In the genomic region with DNA sequence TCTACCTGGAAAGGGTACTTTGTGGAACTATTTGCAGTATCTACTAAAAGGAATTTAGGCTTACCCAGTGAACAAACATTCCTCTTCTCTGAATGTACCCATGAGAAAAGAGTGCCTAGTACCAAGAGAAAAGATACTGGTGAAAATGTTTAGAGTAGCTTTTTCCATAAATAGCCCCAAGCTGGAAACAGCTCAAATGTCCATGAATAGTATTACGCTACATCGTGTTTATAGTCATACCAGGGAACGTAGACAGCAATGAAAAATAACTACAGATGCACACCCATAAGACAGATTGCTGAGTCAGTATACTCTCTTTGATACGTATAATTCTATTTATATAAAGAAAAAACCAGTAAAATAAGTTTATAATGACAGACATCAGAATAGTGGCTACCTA, we compare ENCODE assay signal across 19 cellular contexts.
A peak's percentile ranks its signal among the peaks of the same experiment; 100 is the strongest.
DNase-seq lines count a peak whose midpoint lies in the region; ATAC-seq and TF ChIP-seq lines count a peak whose summit lies in the region.
"Had no signal": no experiment of that assay in that cellular context is flagged by ENCODE, and none has a peak within 500 bp of the region (broad histone marks: within the 10 kb centered on the region; RNA-seq: fewer than 3 reads in every experiment).

No MANE protein-coding gene starts in this region.

- H3K4me1 ChIP-seq in lower lobe of right lung (no peaks in the 10 kb centered on the region), upper lobe of right lung (no peaks in the 10 kb centered on the region)
- H3K4me1 ChIP-seq: uterus had no signal

- intact Hi-C loops in lower lobe of right lung (cut with DNase I), result no loop called here
- intact Hi-C loops in upper lobe of right lung (cut with DNase I), result no loop called here

- no peaks in the 10 kb centered on the region for H3K9me3 ChIP-seq in lower lobe of right lung
- H3K9me3 ChIP-seq in upper lobe of right lung, result no peaks in the 10 kb centered on the region
- H3K9me3 ChIP-seq: BLaER1, uterus had no signal

- peak overlapping the region; percentile 5 for H3K27ac ChIP-seq in lower lobe of right lung
- H3K27ac ChIP-seq in upper lobe of right lung, result no peak overlapping the region
- H3K27ac ChIP-seq: BLaER1, SK-N-MC, uterus had no signal

- H3K27me3 ChIP-seq in lower lobe of right lung (ENCODE audit: low read depth) (no peaks in the 10 kb centered on the region), upper lobe of right lung (no peaks in the 10 kb centered on the region)
- H3K27me3 ChIP-seq: BLaER1, foreskin keratinocyte, uterus had no signal

- no peak for TF ChIP-seq CTCF in cardiac fibroblast (IDR thresholded peaks at IDR 0.05; ENCODE audit: low read depth, low read length)
- no peak for TF ChIP-seq CTCF in lower lobe of right lung (IDR thresholded peaks at IDR 0.05)
- no peak for TF ChIP-seq CTCF in upper lobe of right lung (IDR thresholded peaks at IDR 0.05)

- DNase-seq in M059J (ENCODE audit: low read depth) (peak; percentile 75), cardiac fibroblast (ENCODE audit: low read depth in 2 of 2) (peak; percentile 37 to 60), lower lobe of right lung (no peak), upper lobe of right lung (no peak), A172 (ENCODE audit: low spot score) (no peak)
- DNase-seq: cerebellar nuclear complex; hypothalamus; KG1; NCI-H69; stimulated activated CD4-positive, alpha-beta T cell treated with anti-CD3 and anti-CD28 coated beads, Interleukin-2, amount 100 ng/mL, for 24 hours; stimulated activated naive CD8-positive, alpha-beta T cell treated with anti-CD3 and anti-CD28 coated beads, Interleukin-15, amount 100 ng/mL, for 72 hours; T-helper 9 cell; uterus had no signal

- ATAC-seq in lower lobe of right lung (peak in 1 of 2 donors; percentile 34), upper lobe of right lung (peak; percentile 50), GM21526 (IDR thresholded peaks at IDR 0.05; ENCODE audit: low FRiP score, unreplicated experiment) (no peak), HG02642 (IDR thresholded peaks at IDR 0.05; ENCODE audit: poor library complexity, unreplicated experiment) (no peak)
- ATAC-seq: foreskin keratinocyte; sciatic nerve; stimulated activated naive CD8-positive, alpha-beta T cell treated with anti-CD3 and anti-CD28 coated beads, Interleukin-15, amount 100 ng/mL, for 72 hours had no signal

- H3K36me3 ChIP-seq in lower lobe of right lung (no peaks in the 10 kb centered on the region), upper lobe of right lung (no peaks in the 10 kb centered on the region)
- H3K36me3 ChIP-seq: BLaER1, uterus had no signal

- H3K4me3 ChIP-seq in cardiac fibroblast (replicated peaks in 1 of 2; ENCODE audit: low read depth in 2 of 2, low read length in 2 of 2) (no peak overlapping the region), lower lobe of right lung (no peak overlapping the region), upper lobe of right lung (no peak overlapping the region)
- H3K4me3 ChIP-seq: BLaER1, SK-N-MC, uterus had no signal

Comparison
In these comparisons a context has a peak if more than half of its experiments do, and no peak if none do; other contexts are left out.
1. DNase-seq: peak in M059J (single experiment) and cardiac fibroblast (2 of 2); none in lower lobe of right lung (single experiment), upper lobe of right lung (single experiment) and A172 (single experiment).